Comparison of ENCODE assay signal across 9 cellular contexts in the genomic region with DNA sequence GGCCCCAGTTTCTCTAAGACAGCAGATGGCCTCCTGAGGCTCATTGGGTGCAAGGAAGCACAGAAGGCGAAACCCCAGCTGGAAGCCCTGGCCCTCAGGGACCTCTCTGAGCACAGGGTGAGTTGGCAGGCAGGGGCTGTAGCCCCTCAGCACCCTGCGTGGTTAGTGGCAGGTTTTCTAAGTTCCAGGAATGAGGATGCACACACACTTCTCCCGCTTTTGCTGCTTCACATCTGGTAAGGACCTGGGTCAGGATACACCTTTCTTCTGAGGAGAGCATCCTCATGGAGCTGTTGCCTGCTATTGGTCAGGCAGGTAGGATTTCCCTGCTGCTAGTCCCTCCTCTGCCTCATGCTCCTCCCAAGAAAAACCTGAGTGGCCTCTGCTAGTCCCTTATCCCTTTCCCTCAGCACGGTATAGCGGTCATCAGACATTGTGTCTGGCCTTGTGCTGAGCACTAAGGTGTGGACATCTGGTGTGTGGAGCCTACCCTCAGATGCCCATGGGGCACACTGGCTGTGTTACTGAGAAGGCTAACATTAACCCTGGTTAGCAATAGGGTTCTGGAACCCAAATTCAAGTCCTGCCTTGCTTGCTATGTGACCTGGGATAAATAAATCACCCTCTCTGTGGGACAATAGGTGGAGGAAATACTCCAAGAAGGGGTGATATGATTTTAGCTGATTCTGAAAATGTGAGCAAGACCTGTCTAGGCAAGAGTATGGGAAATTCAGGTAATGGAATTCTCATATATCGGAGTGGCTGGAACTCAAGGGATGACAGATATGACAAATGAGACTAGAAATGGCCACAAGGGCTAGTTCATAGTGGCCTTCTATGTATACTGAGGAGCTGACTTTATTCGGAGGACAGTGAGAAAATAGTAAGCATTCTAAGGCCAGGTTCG. TPM values are rescaled to one million over a fixed set of nuclear protein-coding genes. Genes with fewer than 3 reads are reported as not detected.
DNase-seq lines count a peak whose midpoint lies in the region; ATAC-seq, FAIRE-seq and TF ChIP-seq lines count a peak whose summit lies in the region.
"Had no signal": no experiment of that assay in that cellular context is flagged by ENCODE, and none has a peak within 500 bp of the region (broad histone marks: within the 10 kb centered on the region; RNA-seq: fewer than 3 reads in every experiment).

No MANE protein-coding gene starts in this region.

- TF ChIP-seq CTCF in DND-41 (IDR thresholded peaks at IDR 0.05; ENCODE audit: borderline replicate concordance, extremely low read depth, low read length, poor library complexity, severe bottlenecking) (no peak), RWPE1 (conservative IDR thresholded peaks at IDR 0.05; ENCODE audit: low read depth) (no peak), endothelial cell of umbilical vein (IDR thresholded peaks at IDR 0.05; ENCODE audit: extremely low read depth in 1 of 2, insufficient read depth in 1 of 2, low read depth in 1 of 2, low read length in 2 of 2) (no peak), prostate gland (IDR thresholded peaks at IDR 0.05) (no peak)

- BruUV-seq in endothelial cell of umbilical vein (replicated peaks; lab: Mats Ljungman, UMichigan) = TSS peak; percentile 38

- H4K20me1 ChIP-seq in DND-41 (ENCODE audit: insufficient read depth, low read length) = no peaks in the 10 kb centered on the region
- H4K20me1 ChIP-seq in endothelial cell of umbilical vein (replicated peaks; ENCODE audit: control insufficient read depth, extremely low read depth, insufficient read depth, low read length) = no peaks in the 10 kb centered on the region

- H3K36me3 ChIP-seq in DND-41 (ENCODE audit: insufficient read depth, low read length) (no peaks in the 10 kb centered on the region), endothelial cell of umbilical vein (ENCODE audit: control insufficient read depth in 2 of 2, extremely low read depth in 1 of 2, insufficient read depth in 2 of 2, low read length in 2 of 2) (no peaks in the 10 kb centered on the region), prostate gland (no peaks in the 10 kb centered on the region)

- DNase-seq in DND-41 (no peak), RWPE1 (ENCODE audit: low spot score) (no peak), endothelial cell of umbilical vein (ENCODE audit: low read depth, low spot score) (peak; percentile 18), prostate gland (ENCODE audit: low spot score) (no peak), inferior parietal cortex (ENCODE audit: extremely low spot score) (no peak), kidney tubule cell (ENCODE audit: low spot score) (no peak)

- H3K79me2 ChIP-seq in DND-41 (ENCODE audit: insufficient read depth, low read length) (no peaks in the 10 kb centered on the region), endothelial cell of umbilical vein (ENCODE audit: control insufficient read depth, insufficient read depth, low read length) (peaks cover 10% of the 10 kb centered on the region)

- no peak for ATAC-seq in DND-41 (ENCODE audit: insufficient read depth, low read depth)
- no peak for ATAC-seq in HG02588 (IDR thresholded peaks at IDR 0.05; ENCODE audit: unreplicated experiment)
- no peak for ATAC-seq in HG03039 (IDR thresholded peaks at IDR 0.05; ENCODE audit: unreplicated experiment)

- H2AFZ ChIP-seq in DND-41 (ENCODE audit: low read depth, low read length) (no peak overlapping the region), endothelial cell of umbilical vein (ENCODE audit: low read depth, low read length) (no peak overlapping the region)

- no peaks in the 10 kb centered on the region for H3K9me1 ChIP-seq in endothelial cell of umbilical vein (replicated peaks; ENCODE audit: control insufficient read depth, extremely low read depth, insufficient read depth, low read length)

- H3K4me1 ChIP-seq in DND-41 (ENCODE audit: insufficient read depth, low read length) (peaks cover 31% of the 10 kb centered on the region), endothelial cell of umbilical vein (ENCODE audit: control insufficient read depth, extremely low read depth, insufficient read depth, low read length) (peaks cover 25% of the 10 kb centered on the region), prostate gland (replicated peaks) (peaks cover 7% of the 10 kb centered on the region)

- H3K9ac ChIP-seq in DND-41 (ENCODE audit: low read depth, low read length) (no peak overlapping the region), endothelial cell of umbilical vein (replicated peaks; ENCODE audit: extremely low read depth, insufficient read depth, low read length) (peak overlapping the region; percentile 95)

- H3K27ac ChIP-seq in DND-41 (ENCODE audit: low read length) (no peak overlapping the region), RWPE1 (peak overlapping the region; percentile 98), endothelial cell of umbilical vein (ENCODE audit: insufficient read depth, low read depth, low read length) (peak overlapping the region; percentile 93), prostate gland (no peak overlapping the region)
- H3K27ac ChIP-seq: SK-N-MC had no signal

- intact Hi-C loops in endothelial cell of umbilical vein (cut with micrococcal nuclease) = loop anchor here (1.0 to 10.0 kb wide), 4 partner anchors 37 to 529 kb away; partner anchors contain the start of gene IRF1
- intact Hi-C loops in prostate gland (cut with DNase I) = loop anchor here (10.0 kb wide), 1 partner anchor 199 kb away; the partner anchor contains the start of gene IRF1

- dilution Hi-C loops in endothelial cell of umbilical vein (cut with MboI; ENCODE audit: extremely low pct_ligation_motif_present, low sequenced_read_pairs) = no loop called here

- FAIRE-seq in endothelial cell of umbilical vein (lab: Jason Lieb, UNC) = peak; percentile 60

- 93% methylated on average over 8 of the region's 8 CpGs for WGBS in prostate gland

- POLR2A ChIA-PET in RWPE1 (lab: Yijun Ruan, JAX; ENCODE audit: low non-redundant PET) = interaction anchor here (0.9 kb wide), 1 partner anchor 74 kb away, joined by 3 read pairs; the partner anchor contains the start of gene SLC22A5
- POLR2A ChIA-PET in endothelial cell of umbilical vein (lab: Charles Lee) = no interaction called here

- H3K4me2 ChIP-seq in DND-41 (ENCODE audit: insufficient read depth, low read length) = peak overlapping the region; percentile 98
- H3K4me2 ChIP-seq in endothelial cell of umbilical vein (ENCODE audit: insufficient read depth, low read length) = peak overlapping the region; percentile 79

- H3K4me3 ChIP-seq in DND-41 (ENCODE audit: low read depth in 1 of 2, low read length in 2 of 2) = peak overlapping the region in 1 of 2 experiments; percentile 82; a peak in 1 of 4 replicates
- H3K4me3 ChIP-seq in endothelial cell of umbilical vein (replicated peaks in 1 of 3; ENCODE audit: insufficient read depth in 1 of 3, low read depth in 1 of 3, low read length in 3 of 3) = peak overlapping the region in 2 of 3 experiments; percentile 70 to 72
- H3K4me3 ChIP-seq in prostate gland = peak overlapping the region in 1 of 2 donors; percentile 57

- H3K9me3 ChIP-seq in DND-41 (ENCODE audit: insufficient read depth, low read length, severe bottlenecking) (no peaks in the 10 kb centered on the region), endothelial cell of umbilical vein (replicated peaks; ENCODE audit: control insufficient read depth, insufficient read depth, low read length) (no peaks in the 10 kb centered on the region), prostate gland (no peaks in the 10 kb centered on the region)

- no peak for TF ChIP-seq POLR2A in endothelial cell of umbilical vein (IDR thresholded peaks at IDR 0.05; ENCODE audit: low read depth, low read length)
- TF ChIP-seq POLR2A in prostate gland (IDR thresholded peaks at IDR 0.05) = peak; percentile 1

- CTCF ChIA-PET in RWPE1 (lab: Yijun Ruan, JAX) (interaction anchor here (0.6 kb wide), 1 partner anchor 91 kb away, joined by 3 read pairs; no protein-coding TSS in a partner anchor), endothelial cell of umbilical vein (lab: Charles Lee) (interaction anchor here (1.0 to 2.4 kb wide), 8 partner anchors 12 to 205 kb away, joined by 3 to 15 read pairs (median 6); partner anchors contain the start of gene SLC22A5)

- H3K27me3 ChIP-seq in DND-41 (ENCODE audit: insufficient read depth, low read length, poor library complexity) = peaks cover 38% of the 10 kb centered on the region
- H3K27me3 ChIP-seq in endothelial cell of umbilical vein (ENCODE audit: control insufficient read depth in 2 of 2, insufficient read depth in 2 of 2, low read length in 2 of 2) = no peaks in the 10 kb centered on the region
- H3K27me3 ChIP-seq in prostate gland (replicated peaks; ENCODE audit: insufficient read depth) = no peaks in the 10 kb centered on the region

TF ChIP-seq in endothelial cell of umbilical vein, 7 proteins besides CTCF, POLR2A, EP300 and RAD21 (continues in another document):
- no peak for TF ChIP-seq MAX (IDR thresholded peaks at IDR 0.05; ENCODE audit: insufficient read depth, insufficient read length)
- no peak for TF ChIP-seq FOS (IDR thresholded peaks at IDR 0.05; ENCODE audit: borderline replicate concordance, insufficient read depth, low read length)
- no peak for TF ChIP-seq JUN (IDR thresholded peaks at IDR 0.05; ENCODE audit: borderline replicate concordance, insufficient read depth, insufficient read length, low read depth)
- TF ChIP-seq POLR2AphosphoS5 (IDR thresholded peaks at IDR 0.05; ENCODE audit: insufficient read depth, low read depth, low read length) = no peak

RNA-seq across cellular contexts. Expression of gene SLC22A4, which starts 1.6 kb away (rescaled TPM):
- total RNA-seq in endothelial cell of umbilical vein (4.9 and 5.4 TPM in 2 replicates), prostate gland (1 to 10 TPM; 5.5 to 8.2 TPM)
- polyA plus RNA-seq in endothelial cell of umbilical vein = 6.3 and 6.9 TPM in 2 replicates
- 3.2 and 3.8 TPM in 2 replicates for polyA plus RNA-seq in endothelial cell of umbilical vein (2011; cell fraction: cytosol; rRNA removed)
- 12.0 and 12.8 TPM in 2 replicates for polyA plus RNA-seq in endothelial cell of umbilical vein (2011; cell fraction: nucleus; rRNA removed)
- polyA plus RNA-seq in endothelial cell of umbilical vein (2012) = 1.6 and 3.0 TPM in 2 replicates
- polyA minus RNA-seq in endothelial cell of umbilical vein = 9.0 and 9.4 TPM in 2 replicates
- 2.6 TPM for polyA minus RNA-seq in endothelial cell of umbilical vein (2011; cell fraction: cytosol; rRNA and poly(A)+ RNA removed)
- 8.3 and 12.3 TPM in 2 replicates for polyA minus RNA-seq in endothelial cell of umbilical vein (2011; cell fraction: nucleus; rRNA and poly(A)+ RNA removed)

RNA-seq across cellular contexts. Expression of gene PDLIM4, which starts 38.3 kb away (rescaled TPM):
- total RNA-seq in endothelial cell of umbilical vein = 65.7 and 69.8 TPM in 2 replicates
- 112 and 193 TPM in 2 replicates for polyA plus RNA-seq in endothelial cell of umbilical vein
- polyA plus RNA-seq in endothelial cell of umbilical vein (2011; cell fraction: cytosol; rRNA removed) = 94.1 and 114 TPM in 2 replicates
- 80.4 and 107 TPM in 2 replicates for polyA plus RNA-seq in endothelial cell of umbilical vein (2011; cell fraction: nucleus; rRNA removed)
- polyA plus RNA-seq in endothelial cell of umbilical vein (2012) = 68.2 and 80.0 TPM in 2 replicates
- polyA minus RNA-seq in endothelial cell of umbilical vein = 33.7 and 46.4 TPM in 2 replicates
- polyA minus RNA-seq in endothelial cell of umbilical vein (2011; cell fraction: cytosol; rRNA and poly(A)+ RNA removed) = not detected
- 27.0 and 33.2 TPM in 2 replicates for polyA minus RNA-seq in endothelial cell of umbilical vein (2011; cell fraction: nucleus; rRNA and poly(A)+ RNA removed)
- 10 to 100 TPM; 35.9 to 50.2 TPM for total RNA-seq in prostate gland

Comparison
In these comparisons a context has a peak if more than half of its experiments do, and no peak if none do; other contexts are left out.
1. H3K27ac ChIP-seq: peak in RWPE1 (single experiment) and endothelial cell of umbilical vein (single experiment); none in DND-41 (single experiment) and prostate gland (0 of 2).